ENCODE assay signal across 8 cellular contexts in genomic region chr16:56866955-56867830, GRCh38. TPM values are rescaled to one million over a fixed set of nuclear protein-coding genes. Genes with fewer than 3 reads are reported as not detected.
A peak's percentile ranks its signal among the peaks of the same experiment; 100 is the strongest.
DNase-seq lines count a peak whose midpoint lies in the region; ATAC-seq, FAIRE-seq and TF ChIP-seq lines count a peak whose summit lies in the region.

No MANE protein-coding gene starts in this region.

- DNase-seq in BE2C (peak; percentile 55), GM12892 (ENCODE audit: insufficient read length) (no peak), NCI-H345 (lab: John Stamatoyannopoulos, UW) (peak; percentile 42), globus pallidus (ENCODE audit: low spot score) (peak; percentile 47), pons (ENCODE audit: low spot score) (peak; percentile 67), OCI-M2 (lab: John Stamatoyannopoulos, UW; ENCODE audit: unreplicated experiment) (no peak)
- DNase-seq in activated T-cell treated with anti-CD3 and anti-CD28 coated beads, Interleukin-2, amount 50 U/mL, for 48 hours: peak; percentile 31 to 49

- H3K36me3 ChIP-seq in BE2C: no peaks in the 10 kb centered on the region

- FAIRE-seq in GM12892 (lab: Jason Lieb, UNC): peak; percentile 48

- H3K4me3 ChIP-seq in BE2C (ENCODE audit: low read depth, low read length): no peak overlapping the region

- peaks cover 9% of the 10 kb centered on the region for H3K4me1 ChIP-seq in BE2C

- TF ChIP-seq POLR2A in GM12892 (IDR thresholded peaks at IDR 0.05; ENCODE audit: low read depth, low read length): no peak

- no peaks in the 10 kb centered on the region for H3K27me3 ChIP-seq in BE2C

- H3K9me3 ChIP-seq in BE2C: no peaks in the 10 kb centered on the region

- ATAC-seq in HG03469 (IDR thresholded peaks at IDR 0.05; ENCODE audit: unreplicated experiment): no peak

- peak; percentile 79 for TF ChIP-seq CTCF in BE2C (IDR thresholded peaks at IDR 0.05; ENCODE audit: low read depth, low read length)

RNA-seq across cellular contexts. Expression of gene SLC12A3, which starts 2.2 kb away (rescaled TPM):
- 0.19 TPM for polyA plus RNA-seq in BE2C (2012; ENCODE audit: insufficient read depth, insufficient read length, low read depth)
- polyA plus RNA-seq in GM12892 (2012; ENCODE audit: missing spikeins): 1.8 TPM

Comparison
In these comparisons a context has a peak if more than half of its experiments do, and no peak if none do; other contexts are left out.
1. DNase-seq: peak in BE2C (single experiment), NCI-H345 (single experiment), activated T-cell treated with anti-CD3 and anti-CD28 coated beads, Interleukin-2, amount 50 U/mL, for 48 hours (2 of 2), globus pallidus (single experiment) and pons (single experiment); none in GM12892 (single experiment) and OCI-M2 (single experiment).